Comparison of ENCODE assay signal across 33 cellular contexts in the genomic region with DNA sequence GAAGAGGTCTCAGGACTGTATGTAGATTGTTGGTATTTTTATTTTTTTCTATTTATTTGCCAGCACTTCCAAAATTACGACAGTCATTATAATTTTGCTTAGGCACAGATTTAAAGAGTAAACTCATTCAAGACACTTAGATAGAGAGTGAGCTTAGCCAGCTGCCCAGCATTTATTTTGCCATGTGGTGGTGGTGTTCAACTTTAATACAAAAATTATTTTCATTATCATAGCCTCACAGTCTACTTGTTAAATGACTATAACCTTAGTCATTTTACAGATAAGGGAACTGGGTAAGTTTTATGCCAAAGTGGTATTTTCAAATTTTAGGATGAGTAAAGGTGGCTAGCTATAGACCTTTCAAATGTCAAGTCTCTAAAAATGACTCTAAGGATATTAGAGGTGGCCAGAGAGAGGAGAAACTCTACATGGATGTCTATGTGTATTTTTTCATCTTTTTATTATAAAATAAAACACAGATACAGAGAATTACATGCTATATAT.
"Had no signal": no experiment of that assay in that cellular context is flagged by ENCODE, and none has a peak within 500 bp of the region (broad histone marks: within the 10 kb centered on the region; RNA-seq: fewer than 3 reads in every experiment).

No MANE protein-coding gene starts in this region.

- H3K36me3 Mint-ChIP-seq: activated CD4-positive, alpha-beta memory T cell treated with anti-CD3 and anti-CD28 coated beads for 36 hours; activated naive CD8-positive, alpha-beta T cell treated with anti-CD3 and anti-CD28 coated beads for 36 hours; T-cell had no signal

- H3K27ac Mint-ChIP-seq: activated B cell treated with CpG ODN at 0.5 μM for 24 hours; activated CD4-positive, alpha-beta memory T cell treated with anti-CD3 and anti-CD28 coated beads for 36 hours; activated CD4-positive, alpha-beta T cell treated with anti-CD3 and anti-CD28 coated beads, Interleukin-2, amount 10 ng/mL, durations not matched to agents 24 days and 14 days; activated CD8-positive, alpha-beta T cell treated with anti-CD3 and anti-CD28 coated beads for 36 hours; activated naive CD4-positive, alpha-beta T cell treated with anti-CD3 and anti-CD28 coated beads for 36 hours; activated naive CD4-positive, alpha-beta T cell treated with anti-CD3 and anti-CD28 coated beads, Interleukin-2, amount 50 U/mL, for 72 hours; activated T-helper 1 cell treated with anti-CD3 and anti-CD28 coated beads, Interleukin-12 subunit alpha, Interleukin-12 subunit beta, Interleukin-2, Interleukin-4 antibody, amounts not matched to agents 30 ng/mL and 10 ng/mL and 1 ng/mL, durations not matched to agents 14 hours and 24 hours and 36 hours; activated T-helper 17 cell treated with anti-CD3 and anti-CD28 coated beads, Interleukin-2, amount 50 U/mL, for 72 hours; T-cell; T-helper 17 cell had no signal

- DNase-seq: activated B cell treated with CpG ODN at 0.5 μM for 24 hours; activated CD4-positive, alpha-beta memory T cell treated with anti-CD3 and anti-CD28 coated beads for 36 hours; activated CD4-positive, alpha-beta T cell treated with anti-CD3 and anti-CD28 coated beads for 4 hours; activated CD4-positive, alpha-beta T cell treated with anti-CD3 and anti-CD28 coated beads, Interleukin-2, amount 10 ng/mL, durations not matched to agents 24 days and 14 days; activated CD4-positive, alpha-beta T cell treated with anti-CD3 and anti-CD28 coated beads, Interleukin-2, amount 50 U/mL, for 1 hour; activated CD4-positive, alpha-beta T cell treated with anti-CD3 and anti-CD28 coated beads, Interleukin-2, amount 50 U/mL, for 4 hours; activated CD4-positive, CD25-positive, alpha-beta regulatory T cell treated with anti-CD3 and anti-CD28 coated beads, Interleukin-2, amount 50 U/mL, for 72 hours; activated CD8-positive, alpha-beta memory T cell treated with anti-CD3 and anti-CD28 coated beads, Interleukin-2, amount 50 U/mL, for 4 hours; activated CD8-positive, alpha-beta T cell treated with anti-CD3 and anti-CD28 coated beads for 36 hours; activated effector memory CD4-positive, alpha-beta T cell treated with anti-CD3 and anti-CD28 coated beads, Interleukin-2, amount 50 U/mL, for 16 hours; activated gamma-delta T cell treated with Interleukin-2 at 50 U/mL for 16 hours; activated naive CD4-positive, alpha-beta T cell; activated naive CD4-positive, alpha-beta T cell treated with anti-CD3 and anti-CD28 coated beads for 36 hours; activated naive CD4-positive, alpha-beta T cell treated with anti-CD3 and anti-CD28 coated beads, Interleukin-2, amount 50 U/mL, for 16 hours; activated naive CD8-positive, alpha-beta T cell treated with anti-CD3 and anti-CD28 coated beads for 36 hours; activated T-cell treated with anti-CD3 and anti-CD28 coated beads for 4 hours; activated T-cell treated with anti-CD3 and anti-CD28 coated beads, Interleukin-2, amount 50 U/mL, for 1 hour; activated T-cell treated with anti-CD3 and anti-CD28 coated beads, Interleukin-2, amount 50 U/mL, for 48 hours; adrenal gland; amniotic stem cell; aorta; body of pancreas; brain microvascular endothelial cell; central memory CD4-positive, alpha-beta T cell; SW 1271; T-cell; T-helper 17 cell had no signal

- FAIRE-seq: astrocyte, TTC549 had no signal

- H3K36me3 ChIP-seq: adrenal gland, brain microvascular endothelial cell, breast epithelium had no signal

- H3K4me3 ChIP-seq: adrenal gland, body of pancreas, breast epithelium had no signal

- H3K4me3 Mint-ChIP-seq: activated B cell treated with CpG ODN at 0.5 μM for 24 hours; activated CD4-positive, alpha-beta memory T cell treated with anti-CD3 and anti-CD28 coated beads for 36 hours; activated CD4-positive, alpha-beta T cell treated with anti-CD3 and anti-CD28 coated beads, Interleukin-2, amount 10 ng/mL, durations not matched to agents 24 days and 14 days; activated CD8-positive, alpha-beta T cell treated with anti-CD3 and anti-CD28 coated beads for 36 hours; activated naive CD4-positive, alpha-beta T cell treated with anti-CD3 and anti-CD28 coated beads for 36 hours; activated naive CD8-positive, alpha-beta T cell treated with anti-CD3 and anti-CD28 coated beads for 36 hours; activated T-helper 1 cell treated with anti-CD3 and anti-CD28 coated beads, Interleukin-12 subunit alpha, Interleukin-12 subunit beta, Interleukin-2, Interleukin-4 antibody, amounts not matched to agents 30 ng/mL and 10 ng/mL and 1 ng/mL, durations not matched to agents 14 hours and 24 hours and 36 hours; activated T-helper 17 cell treated with anti-CD3 and anti-CD28 coated beads, Interleukin-2, amount 50 U/mL, for 72 hours; T-cell; T-helper 17 cell had no signal

- H3K9me3 ChIP-seq: adrenal gland, body of pancreas, breast epithelium had no signal

- H3K9me3 Mint-ChIP-seq: activated B cell treated with CpG ODN at 0.5 μM for 24 hours; activated CD4-positive, alpha-beta memory T cell treated with anti-CD3 and anti-CD28 coated beads for 36 hours; activated CD8-positive, alpha-beta T cell treated with anti-CD3 and anti-CD28 coated beads for 36 hours; activated naive CD4-positive, alpha-beta T cell treated with anti-CD3 and anti-CD28 coated beads for 36 hours; activated naive CD8-positive, alpha-beta T cell treated with anti-CD3 and anti-CD28 coated beads for 36 hours; activated T-helper 17 cell treated with anti-CD3 and anti-CD28 coated beads, Interleukin-2, amount 50 U/mL, for 72 hours; T-cell had no signal

- ATAC-seq: activated CD8-positive, alpha-beta T cell treated with anti-CD3 and anti-CD28 coated beads for 36 hours; activated naive CD4-positive, alpha-beta T cell treated with anti-CD3 and anti-CD28 coated beads, Interleukin-2, amount 50 U/mL, for 72 hours; activated T-helper 17 cell treated with anti-CD3 and anti-CD28 coated beads, Interleukin-2, amount 50 U/mL, for 72 hours; body of pancreas; T-cell; T-helper 17 cell had no signal

- H3K4me1 ChIP-seq: adrenal gland, body of pancreas, breast epithelium had no signal

- H3K27me3 Mint-ChIP-seq: activated CD4-positive, alpha-beta memory T cell treated with anti-CD3 and anti-CD28 coated beads for 36 hours; activated CD4-positive, alpha-beta T cell treated with anti-CD3 and anti-CD28 coated beads, Interleukin-2, amount 10 ng/mL, durations not matched to agents 24 days and 14 days had no signal

- H3K27ac ChIP-seq: adrenal gland, body of pancreas, brain microvascular endothelial cell, breast epithelium had no signal

- H3K27me3 ChIP-seq: adrenal gland, body of pancreas, brain microvascular endothelial cell, breast epithelium had no signal

- H3K4me1 Mint-ChIP-seq: activated B cell treated with CpG ODN at 0.5 μM for 24 hours; activated CD4-positive, alpha-beta T cell treated with anti-CD3 and anti-CD28 coated beads, Interleukin-2, amount 10 ng/mL, durations not matched to agents 24 days and 14 days; activated naive CD8-positive, alpha-beta T cell treated with anti-CD3 and anti-CD28 coated beads for 36 hours; activated T-helper 17 cell treated with anti-CD3 and anti-CD28 coated beads, Interleukin-2, amount 50 U/mL, for 72 hours; T-cell; T-helper 17 cell had no signal
